Comparison of ENCODE assay signal across 1 cellular context in the genomic region with DNA sequence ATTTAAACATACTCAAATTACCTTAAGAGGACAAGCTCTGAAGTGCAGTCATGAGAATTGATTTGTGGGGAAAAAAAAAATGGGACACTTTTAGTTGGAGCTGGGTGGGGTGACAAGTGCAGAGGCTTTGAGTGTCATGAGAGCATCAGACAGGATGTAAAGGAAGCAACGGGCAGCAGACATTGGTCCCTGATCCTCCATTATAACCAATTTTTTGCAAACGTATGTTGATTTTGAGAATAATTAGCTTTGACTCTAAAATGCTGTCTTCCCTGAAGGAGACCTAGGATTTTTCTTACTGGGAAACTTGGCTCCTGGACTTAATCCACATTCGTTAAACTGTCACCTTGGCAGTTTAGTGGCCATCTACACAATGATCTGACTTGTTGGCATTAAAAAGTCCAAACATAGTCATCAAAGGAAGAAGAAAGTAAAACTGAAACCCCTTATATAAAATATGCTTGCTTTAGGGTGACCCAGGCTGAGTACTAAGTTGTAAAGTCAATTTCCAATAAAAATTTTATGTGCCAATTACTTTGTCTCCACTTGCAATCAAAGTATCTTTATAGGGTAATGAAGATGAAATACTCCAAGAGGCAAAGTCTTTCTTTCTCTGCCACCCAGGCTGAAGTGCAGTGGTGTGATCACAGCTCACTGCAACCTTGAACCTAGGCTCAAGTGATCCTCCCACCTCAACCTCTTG.
A peak's percentile ranks its signal among the peaks of the same experiment; 100 is the strongest.
TF ChIP-seq lines count a peak whose summit lies in the region.

No MANE protein-coding gene starts in this region.

TF ChIP-seq in HepG2, 621 proteins besides CTCF, POLR2A, EP300 and RAD21:
- TF ChIP-seq RBM22 (optimal IDR thresholded peaks at IDR 0.05; ENCODE audit: low read length) (peak; percentile 75), DPF2 (CRISPR knock-in tag; IDR thresholded peaks at IDR 0.05; ENCODE audit: borderline replicate concordance, low read depth) (no peak), AGO2 (optimal IDR thresholded peaks at IDR 0.05; ENCODE audit: low read depth, low read length) (peak; percentile 21)
